ENCODE assay signal across 11 cellular contexts in genomic region chr6:128164254-128164653, GRCh38.
"Had no signal": no experiment of that assay in that cellular context is flagged by ENCODE, and none has a peak within 500 bp of the region (broad histone marks: within the 10 kb centered on the region; RNA-seq: fewer than 3 reads in every experiment).

No MANE protein-coding gene starts in this region.

- H3K4me3 ChIP-seq: GM23248, GM23338, HAP-1 had no signal

- H3K27ac ChIP-seq: GM23248 had no signal

- H3K4me2 ChIP-seq: GM23338 had no signal

- H3K9me3 ChIP-seq: HAP-1 had no signal

- FAIRE-seq: H1, H54 had no signal

- ATAC-seq: GM23338, HCT116 had no signal

- H2AFZ ChIP-seq: GM23248, GM23338 had no signal

- H3K9ac ChIP-seq: GM23248 had no signal

- DNase-seq: GM23248, GOT3, H7, H9, HCEC 1CT, HFFc6 had no signal

- H3K36me3 ChIP-seq: HAP-1 had no signal
